1 cellular context compared by ENCODE assay signal in the genomic region with DNA sequence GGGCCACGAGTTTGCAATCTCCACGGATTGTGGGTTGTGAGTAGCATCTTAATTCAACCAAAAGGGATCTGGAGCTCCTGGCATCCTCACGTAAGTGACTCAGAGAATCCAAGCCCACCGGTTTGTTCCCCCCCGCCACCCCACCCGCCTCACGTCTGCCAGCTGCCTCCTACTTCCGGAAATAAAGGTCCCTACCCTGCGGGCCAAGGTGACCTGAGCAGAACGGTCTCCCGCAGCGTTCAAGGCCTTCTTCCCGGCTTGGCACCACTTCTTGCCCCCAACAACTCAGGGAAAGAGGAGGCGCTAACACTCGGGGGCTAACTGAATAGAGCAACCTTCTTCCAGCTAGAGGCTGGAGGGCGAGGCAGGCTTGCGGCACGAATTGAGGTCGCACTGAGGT.
TF ChIP-seq lines count a peak whose summit lies in the region.

No MANE protein-coding gene starts in this region.

TF ChIP-seq in WTC11, 78 proteins besides CTCF, POLR2A, EP300 and RAD21 (continued from another document):
- TF ChIP-seq OVOL2 (CRISPR knock-in tag; IDR thresholded peaks at IDR 0.05; ENCODE audit: borderline replicate concordance) (no peak), IRF2 (CRISPR knock-in tag; IDR thresholded peaks at IDR 0.05; ENCODE audit: borderline replicate concordance, low read depth) (no peak), SP1 (CRISPR knock-in tag; conservative IDR thresholded peaks at IDR 0.05) (no peak), FOXJ3 (CRISPR knock-in tag; IDR thresholded peaks at IDR 0.05; ENCODE audit: borderline replicate concordance) (no peak)
- TF ChIP-seq, protein P1, sequence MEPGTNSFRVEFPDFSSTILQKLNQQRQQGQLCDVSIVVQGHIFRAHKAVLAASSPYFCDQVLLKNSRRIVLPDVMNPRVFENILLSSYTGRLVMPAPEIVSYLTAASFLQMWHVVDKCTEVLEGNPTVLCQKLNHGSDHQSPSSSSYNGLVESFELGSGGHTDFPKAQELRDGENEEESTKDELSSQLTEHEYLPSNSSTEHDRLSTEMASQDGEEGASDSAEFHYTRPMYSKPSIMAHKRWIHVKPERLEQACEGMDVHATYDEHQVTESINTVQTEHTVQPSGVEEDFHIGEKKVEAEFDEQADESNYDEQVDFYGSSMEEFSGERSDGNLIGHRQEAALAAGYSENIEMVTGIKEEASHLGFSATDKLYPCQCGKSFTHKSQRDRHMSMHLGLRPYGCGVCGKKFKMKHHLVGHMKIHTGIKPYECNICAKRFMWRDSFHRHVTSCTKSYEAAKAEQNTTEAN (CRISPR knock-in tag; IDR thresholded peaks at IDR 0.05), result no peak
TF ChIP-seq in WTC11: peak in this region for 0.
